ENCODE assay signal across 10 cellular contexts in genomic region chr9:132351404-132352050, GRCh38. TPM values are rescaled to one million over a fixed set of nuclear protein-coding genes. Genes with fewer than 3 reads are reported as not detected.
DNase-seq lines count a peak whose midpoint lies in the region; FAIRE-seq and TF ChIP-seq lines count a peak whose summit lies in the region.
"Had no signal": no experiment of that assay in that cellular context is flagged by ENCODE, and none has a peak within 500 bp of the region (broad histone marks: within the 10 kb centered on the region; RNA-seq: fewer than 3 reads in every experiment).

No MANE protein-coding gene starts in this region.

- no peaks in the 10 kb centered on the region for H3K9me2 ChIP-seq in OCI-LY1 (ENCODE audit: low read depth, low read length)

- no peaks in the 10 kb centered on the region for H4K20me1 ChIP-seq in OCI-LY1 (ENCODE audit: insufficient read depth, low read length)

- H3K4me3 ChIP-seq in GM12875 (ENCODE audit: low read depth, low read length) (peak overlapping the region; percentile 26), OCI-LY1 (ENCODE audit: low read depth, low read length, poor library complexity, severe bottlenecking) (peak overlapping the region; percentile 93), duodenal mucosa (ENCODE audit: low read depth in 1 of 2, low read length in 2 of 2) (peak overlapping the region; percentile 29 to 41)

- H3K27ac ChIP-seq in OCI-LY1 (ENCODE audit: low read depth, low read length, poor library complexity, severe bottlenecking) (peak overlapping the region; percentile 74), duodenal mucosa (ENCODE audit: low read depth, low read length) (no peak overlapping the region)

- H2AFZ ChIP-seq in OCI-LY1 (ENCODE audit: low read length), result no peak overlapping the region

- H3K9me3 ChIP-seq in OCI-LY1 (ENCODE audit: low read length), result no peaks in the 10 kb centered on the region
- H3K9me3 ChIP-seq in duodenal mucosa (ENCODE audit: control insufficient read depth in 1 of 2, low read length in 2 of 2), result no peaks in the 10 kb centered on the region

- H3K36me3 ChIP-seq in OCI-LY1 (ENCODE audit: insufficient read depth, low read length) (peaks cover 70% of the 10 kb centered on the region), duodenal mucosa (ENCODE audit: control insufficient read depth in 1 of 2, insufficient read depth in 2 of 2, low read length in 2 of 2) (peaks cover 30 to 53% of the 10 kb centered on the region in 2 donors)

- no peaks in the 10 kb centered on the region for H3F3A ChIP-seq in OCI-LY1 (ENCODE audit: insufficient read depth, low read length)

- no peak for TF ChIP-seq CTCF in GM12875 (IDR thresholded peaks at IDR 0.05; ENCODE audit: borderline replicate concordance, insufficient read depth, low read depth, low read length)
- TF ChIP-seq CTCF in OCI-LY1 (IDR thresholded peaks at IDR 0.05; ENCODE audit: low read length), result no peak

- H3K27me3 ChIP-seq in OCI-LY1 (ENCODE audit: insufficient read depth, low read length) (no peaks in the 10 kb centered on the region), duodenal mucosa (ENCODE audit: control insufficient read depth in 1 of 2, insufficient read depth in 2 of 2, low read length in 2 of 2) (no peaks in the 10 kb centered on the region)

- FAIRE-seq in HTR-8/SVneo (lab: Jason Lieb, UNC), result no peak

- H3K4me1 ChIP-seq in OCI-LY1 (ENCODE audit: insufficient read depth, low read length, severe bottlenecking) (peaks cover 52% of the 10 kb centered on the region), duodenal mucosa (ENCODE audit: control insufficient read depth in 1 of 2, insufficient read depth in 2 of 2, low read length in 2 of 2) (peaks cover 29 to 40% of the 10 kb centered on the region in 2 donors)

- peak overlapping the region; percentile 87 for H3K4me2 ChIP-seq in OCI-LY1 (ENCODE audit: low read length)

- DNase-seq in renal cortical epithelial cell (ENCODE audit: low read depth), result peak; percentile 19
- no peak for DNase-seq in NCI-H1436 treated with DMSO at 0.1 percent for 48 hours (lab: John Stamatoyannopoulos, UW)
- DNase-seq in HTR-8/SVneo (ENCODE audit: insufficient read length, low spot score), result no peak
- no peak for DNase-seq in dermis blood vessel endothelial cell
- no peak for DNase-seq in amniotic stem cell (lab: John Stamatoyannopoulos, UW)
- DNase-seq: activated CD4-positive, alpha-beta T cell treated with anti-CD3 and anti-CD28 coated beads, Interleukin-2, amount 50 U/mL, for 4 hours had no signal

- H3K79me2 ChIP-seq in OCI-LY1 (ENCODE audit: insufficient read depth, low read length), result peaks cover 23% of the 10 kb centered on the region

- peak overlapping the region; percentile 45 for H3K9ac ChIP-seq in OCI-LY1 (ENCODE audit: low read length)
- H3K9ac ChIP-seq in duodenal mucosa (ENCODE audit: low read depth in 1 of 2, low read length in 2 of 2), result peak overlapping the region; percentile 27 to 39

RNA-seq across cellular contexts. Expression of gene SETX, which starts 3.3 kb away (rescaled TPM):
- total RNA-seq in renal cortical epithelial cell, result 73.5 and 87.4 TPM in 2 replicates
- total RNA-seq in dermis blood vessel endothelial cell, result 92.7 and 123 TPM in 2 replicates

RNA-seq across cellular contexts. Expression of gene TTF1, which starts 55.1 kb away (rescaled TPM):
- total RNA-seq in renal cortical epithelial cell (13.5 and 18.4 TPM in 2 replicates), dermis blood vessel endothelial cell (13.6 and 20.3 TPM in 2 replicates)

RNA-seq across cellular contexts. Expression of gene CFAP77, which starts 58.5 kb away (rescaled TPM):
- 0.10 TPM in 1 of 2 replicates, not detected in the other for total RNA-seq in renal cortical epithelial cell
- total RNA-seq in dermis blood vessel endothelial cell, result 0.05 and 0.34 TPM in 2 replicates
- total RNA-seq: mononuclear cell had no signal

Comparison
In these comparisons a context has a peak if more than half of its experiments do, and no peak if none do; other contexts are left out.
1. H3K4me3 ChIP-seq: peak in every context shown above with its lines; median percentile 93 in OCI-LY1; 35 in duodenal mucosa; 26 in GM12875.